ENCODE assay signal across 8 cellular contexts in the genomic region with DNA sequence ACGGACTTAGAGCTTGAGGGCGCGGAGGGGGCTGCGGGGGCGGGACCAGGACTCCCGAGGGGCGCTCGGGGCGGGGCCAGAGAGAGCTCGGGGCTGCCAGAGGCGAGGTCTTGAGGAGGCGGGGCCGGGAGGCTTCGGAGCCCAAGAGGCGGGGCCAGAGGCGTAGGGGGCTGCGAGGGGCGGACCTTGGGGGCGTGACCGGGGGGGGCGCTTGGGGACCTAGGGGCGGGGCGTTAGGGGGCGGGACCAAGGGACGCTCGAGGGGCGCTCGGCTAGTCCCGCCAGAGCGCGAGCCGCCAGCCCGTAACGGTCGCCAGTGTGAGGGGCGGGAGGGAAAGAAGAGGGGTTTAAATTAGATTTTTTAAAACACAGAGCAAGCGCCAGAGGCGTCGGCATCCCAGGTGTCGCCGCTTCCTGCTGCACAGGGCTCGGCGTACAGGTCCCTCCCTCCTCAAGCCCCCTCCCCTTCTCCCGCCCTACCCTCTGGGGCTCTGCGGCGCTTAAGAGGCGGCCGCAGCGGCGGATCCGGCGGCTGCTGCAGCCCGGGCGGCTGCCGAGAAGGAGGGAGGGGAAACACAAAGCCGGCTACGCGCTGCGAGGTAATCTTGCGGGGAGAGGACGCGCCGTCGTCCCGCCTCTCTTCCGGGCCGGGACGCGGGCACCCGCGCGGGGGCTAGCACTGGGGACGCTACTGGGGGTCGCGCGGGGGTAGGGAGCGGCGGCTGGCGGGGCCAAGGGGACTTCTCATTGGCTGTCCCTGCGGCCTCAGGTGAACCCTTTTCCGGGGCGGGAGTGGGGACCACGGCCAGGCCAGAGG. TPM values are rescaled to one million over a fixed set of nuclear protein-coding genes. Genes with fewer than 3 reads are reported as not detected.
DNase-seq lines count a peak whose midpoint lies in the region; TF ChIP-seq lines count a peak whose summit lies in the region.

A gene with protein sequence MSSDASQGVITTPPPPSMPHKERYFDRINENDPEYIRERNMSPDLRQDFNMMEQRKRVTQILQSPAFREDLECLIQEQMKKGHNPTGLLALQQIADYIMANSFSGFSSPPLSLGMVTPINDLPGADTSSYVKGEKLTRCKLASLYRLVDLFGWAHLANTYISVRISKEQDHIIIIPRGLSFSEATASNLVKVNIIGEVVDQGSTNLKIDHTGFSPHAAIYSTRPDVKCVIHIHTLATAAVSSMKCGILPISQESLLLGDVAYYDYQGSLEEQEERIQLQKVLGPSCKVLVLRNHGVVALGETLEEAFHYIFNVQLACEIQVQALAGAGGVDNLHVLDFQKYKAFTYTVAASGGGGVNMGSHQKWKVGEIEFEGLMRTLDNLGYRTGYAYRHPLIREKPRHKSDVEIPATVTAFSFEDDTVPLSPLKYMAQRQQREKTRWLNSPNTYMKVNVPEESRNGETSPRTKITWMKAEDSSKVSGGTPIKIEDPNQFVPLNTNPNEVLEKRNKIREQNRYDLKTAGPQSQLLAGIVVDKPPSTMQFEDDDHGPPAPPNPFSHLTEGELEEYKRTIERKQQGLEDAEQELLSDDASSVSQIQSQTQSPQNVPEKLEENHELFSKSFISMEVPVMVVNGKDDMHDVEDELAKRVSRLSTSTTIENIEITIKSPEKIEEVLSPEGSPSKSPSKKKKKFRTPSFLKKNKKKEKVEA (plus strand): TSS at position 284 of the 817 bp plus-strand sequence. CDS start 92,670 bp downstream, outside the sequence.

- H3K36me3 ChIP-seq in adipocyte (ENCODE audit: control insufficient read depth, insufficient read depth, low read length, severe bottlenecking) (no peaks in the 10 kb centered on the region), cardiac muscle cell (no peaks in the 10 kb centered on the region), transverse colon (no peaks in the 10 kb centered on the region)

- H3K4me3 ChIP-seq in NB4 (ENCODE audit: low read depth, low read length) (peak within 1 kb of the TSS; percentile 70), adipocyte (ENCODE audit: low read length) (peak within 1 kb of the TSS; percentile 89), cardiac muscle cell (peak within 1 kb of the TSS; percentile 60), transverse colon (peak within 1 kb of the TSS; percentile 85 to 89 (median 87))

- H3K27me3 ChIP-seq in adipocyte (replicated peaks; ENCODE audit: control insufficient read depth, insufficient read depth, low read length) = no peaks in the 10 kb centered on the region
- H3K27me3 ChIP-seq in cardiac muscle cell = no peaks in the 10 kb centered on the region
- no peaks in the 10 kb centered on the region for H3K27me3 ChIP-seq in transverse colon

- WGBS in transverse colon (ENCODE audit: low coverage in 1 of 2), 2 donors = 1% methylated on average over 36 of the region's 83 CpGs; no CpG with 5 or more reads in 1 of the 2 donors

- peaks cover 46% of the 10 kb centered on the region for H3K4me1 Mint-ChIP-seq in HFFc6 (ENCODE audit: low read depth)

- H3K27me3 Mint-ChIP-seq in HFFc6 (ENCODE audit: insufficient read depth) = no peaks in the 10 kb centered on the region

- no peaks in the 10 kb centered on the region for H3K9me3 Mint-ChIP-seq in HFFc6

- intact Hi-C loops in transverse colon (cut with DNase I; ENCODE audit: low total_unique reads) = loop anchor here (5.0 kb wide), 1 partner anchor 86 kb away; a partner anchor contains a TSS

- no peaks in the 10 kb centered on the region for H3K36me3 Mint-ChIP-seq in HFFc6 (ENCODE audit: low read depth)

- H3K4me1 ChIP-seq in adipocyte (ENCODE audit: control insufficient read depth, insufficient read depth, low read length) = peaks cover 24% of the 10 kb centered on the region
- peaks cover 43% of the 10 kb centered on the region for H3K4me1 ChIP-seq in cardiac muscle cell (ENCODE audit: low read depth)
- peaks cover 11 to 81% (median 53%) of the 10 kb centered on the region in 4 donors for H3K4me1 ChIP-seq in transverse colon

- peak within 1 kb of the TSS; percentile 97 for H3K27ac ChIP-seq in cardiac muscle cell
- H3K27ac ChIP-seq in transverse colon = peak within 1 kb of the TSS; percentile 91 to 97 (median 92)

- H3K4me3 Mint-ChIP-seq in HFFc6 = no peak within 1 kb of the TSS; the same call in 1 of the 2 replicates

- TF ChIP-seq EP300 in transverse colon (IDR thresholded peaks at IDR 0.05; ENCODE audit: low read depth) = no peak

- TF ChIP-seq CTCF in HFFc6 (IDR thresholded peaks at IDR 0.05) (no peak), NB4 (IDR thresholded peaks at IDR 0.05; ENCODE audit: low read depth, low read length) (no peak), cardiac muscle cell (IDR thresholded peaks at IDR 0.05; ENCODE audit: low read depth, low read length) (no peak), transverse colon (IDR thresholded peaks at IDR 0.05) (peak in 1 of 5 experiments; percentile 14)

- peak; percentile 60 for TF ChIP-seq POLR2A in GM10847 (IDR thresholded peaks at IDR 0.05; ENCODE audit: extremely low read depth, insufficient read length)
- peak; percentile 68 for TF ChIP-seq POLR2A in NB4 (IDR thresholded peaks at IDR 0.05; ENCODE audit: extremely low read depth, insufficient read length)
- peak; percentile 79 for TF ChIP-seq POLR2A in transverse colon (IDR thresholded peaks at IDR 0.05)

- H3K9ac ChIP-seq in adipocyte (ENCODE audit: low read length) = peak within 1 kb of the TSS; percentile 88

- DNase-seq in HFFc6 (peak; percentile 75), NB4 (ENCODE audit: low read depth) (peak; percentile 97), T follicular helper cell (ENCODE audit: low read depth) (peak; percentile 91), adipocyte (ENCODE audit: low read depth) (peak; percentile 99), cardiac muscle cell (ENCODE audit: low read depth in 1 of 2, low spot score in 1 of 2) (peak; percentile 98 to 100), pons (ENCODE audit: low spot score) (peak; percentile 95), transverse colon (peak; percentile 95)

- H3K9me3 ChIP-seq in adipocyte (ENCODE audit: control insufficient read depth, low read length) (no peaks in the 10 kb centered on the region), cardiac muscle cell (ENCODE audit: low read depth) (no peaks in the 10 kb centered on the region), transverse colon (no peaks in the 10 kb centered on the region)

- in situ Hi-C loops in transverse colon (cut with MboI; ENCODE audit: low pct_ligation_motif_present in 1 of 4, low pct_unique_long_range_greater_than_20kb in 1 of 4, low sequenced_read_pairs in 3 of 4) = no loop called here

- peak within 1 kb of the TSS; percentile 79 for H3K27ac Mint-ChIP-seq in HFFc6

RNA-seq across cellular contexts. Expression of the gene that starts here (rescaled TPM):
- 10 to 100 TPM; 46.4 to 57.4 (median 51.5) TPM for total RNA-seq in HFFc6 (2021; fragmentation: NEBNext Ultra II Directional; extraction: Animal tissue kit (Norgen Biotek cat#: 25700))
- 114 and 168 TPM in 2 replicates for total RNA-seq in cardiac muscle cell
- 96.9 and 164 TPM in 2 replicates for polyA plus RNA-seq in cardiac muscle cell
- 100 to 1,000 TPM; 175 to 342 (median 258) TPM for total RNA-seq in transverse colon

Comparison
In these comparisons a context has a peak if more than half of its experiments do, and no peak if none do; other contexts are left out.
1. Peak in every context shown above with its lines: DNase-seq, H3K4me3 ChIP-seq and H3K27ac ChIP-seq.